In the genomic region with DNA sequence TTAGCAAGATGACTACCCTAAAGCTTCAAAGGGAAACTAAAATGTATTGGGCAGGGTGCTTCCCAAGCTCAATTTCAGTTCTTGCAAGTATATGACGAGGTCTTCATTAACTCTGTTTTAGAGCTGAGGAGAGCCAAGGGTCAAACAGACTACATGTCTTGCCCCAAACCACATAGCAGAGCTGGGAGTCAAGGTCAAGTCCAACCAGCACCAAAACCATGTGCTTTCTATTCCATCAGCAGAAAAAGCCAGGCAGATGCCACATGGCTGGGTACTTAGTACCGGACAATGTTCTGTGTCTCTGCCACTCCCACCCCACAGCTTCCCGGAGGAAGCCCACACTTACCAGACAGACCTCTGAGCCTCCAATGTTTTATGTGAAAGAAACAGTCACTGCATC, we compare ENCODE assay signal across 2 cellular contexts.
TF ChIP-seq lines count a peak whose summit lies in the region.

No MANE protein-coding gene starts in this region.

TF ChIP-seq in SK-N-SH, 30 proteins besides CTCF, POLR2A, EP300 and RAD21 (continued from another document):
- no peak for TF ChIP-seq NRF1 (IDR thresholded peaks at IDR 0.05; ENCODE audit: low read depth, low read length)
- no peak for TF ChIP-seq NFIC (IDR thresholded peaks at IDR 0.05; ENCODE audit: borderline replicate concordance)
- TF ChIP-seq, protein P1, sequence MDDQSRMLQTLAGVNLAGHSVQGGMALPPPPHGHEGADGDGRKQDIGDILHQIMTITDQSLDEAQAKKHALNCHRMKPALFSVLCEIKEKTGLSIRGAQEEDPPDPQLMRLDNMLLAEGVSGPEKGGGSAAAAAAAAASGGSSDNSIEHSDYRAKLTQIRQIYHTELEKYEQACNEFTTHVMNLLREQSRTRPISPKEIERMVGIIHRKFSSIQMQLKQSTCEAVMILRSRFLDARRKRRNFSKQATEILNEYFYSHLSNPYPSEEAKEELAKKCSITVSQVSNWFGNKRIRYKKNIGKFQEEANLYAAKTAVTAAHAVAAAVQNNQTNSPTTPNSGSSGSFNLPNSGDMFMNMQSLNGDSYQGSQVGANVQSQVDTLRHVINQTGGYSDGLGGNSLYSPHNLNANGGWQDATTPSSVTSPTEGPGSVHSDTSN (IDR thresholded peaks at IDR 0.05), result no peak
- TF ChIP-seq POLR2AphosphoS5 (IDR thresholded peaks at IDR 0.05; ENCODE audit: low read depth, low read length), result no peak
- no peak for TF ChIP-seq SIN3A (IDR thresholded peaks at IDR 0.05; ENCODE audit: borderline replicate concordance, low read depth, low read length)
- TF ChIP-seq, protein P2, sequence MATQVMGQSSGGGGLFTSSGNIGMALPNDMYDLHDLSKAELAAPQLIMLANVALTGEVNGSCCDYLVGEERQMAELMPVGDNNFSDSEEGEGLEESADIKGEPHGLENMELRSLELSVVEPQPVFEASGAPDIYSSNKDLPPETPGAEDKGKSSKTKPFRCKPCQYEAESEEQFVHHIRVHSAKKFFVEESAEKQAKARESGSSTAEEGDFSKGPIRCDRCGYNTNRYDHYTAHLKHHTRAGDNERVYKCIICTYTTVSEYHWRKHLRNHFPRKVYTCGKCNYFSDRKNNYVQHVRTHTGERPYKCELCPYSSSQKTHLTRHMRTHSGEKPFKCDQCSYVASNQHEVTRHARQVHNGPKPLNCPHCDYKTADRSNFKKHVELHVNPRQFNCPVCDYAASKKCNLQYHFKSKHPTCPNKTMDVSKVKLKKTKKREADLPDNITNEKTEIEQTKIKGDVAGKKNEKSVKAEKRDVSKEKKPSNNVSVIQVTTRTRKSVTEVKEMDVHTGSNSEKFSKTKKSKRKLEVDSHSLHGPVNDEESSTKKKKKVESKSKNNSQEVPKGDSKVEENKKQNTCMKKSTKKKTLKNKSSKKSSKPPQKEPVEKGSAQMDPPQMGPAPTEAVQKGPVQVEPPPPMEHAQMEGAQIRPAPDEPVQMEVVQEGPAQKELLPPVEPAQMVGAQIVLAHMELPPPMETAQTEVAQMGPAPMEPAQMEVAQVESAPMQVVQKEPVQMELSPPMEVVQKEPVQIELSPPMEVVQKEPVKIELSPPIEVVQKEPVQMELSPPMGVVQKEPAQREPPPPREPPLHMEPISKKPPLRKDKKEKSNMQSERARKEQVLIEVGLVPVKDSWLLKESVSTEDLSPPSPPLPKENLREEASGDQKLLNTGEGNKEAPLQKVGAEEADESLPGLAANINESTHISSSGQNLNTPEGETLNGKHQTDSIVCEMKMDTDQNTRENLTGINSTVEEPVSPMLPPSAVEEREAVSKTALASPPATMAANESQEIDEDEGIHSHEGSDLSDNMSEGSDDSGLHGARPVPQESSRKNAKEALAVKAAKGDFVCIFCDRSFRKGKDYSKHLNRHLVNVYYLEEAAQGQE (IDR thresholded peaks at IDR 0.05; ENCODE audit: low read depth, low read length), result no peak
- no peak for TF ChIP-seq FOXJ3 (CRISPR knock-in tag; IDR thresholded peaks at IDR 0.05)
- TF ChIP-seq JUND (IDR thresholded peaks at IDR 0.05), result no peak
- TF ChIP-seq GABPA (IDR thresholded peaks at IDR 0.05; ENCODE audit: low read depth), result no peak
- TF ChIP-seq, protein P3, sequence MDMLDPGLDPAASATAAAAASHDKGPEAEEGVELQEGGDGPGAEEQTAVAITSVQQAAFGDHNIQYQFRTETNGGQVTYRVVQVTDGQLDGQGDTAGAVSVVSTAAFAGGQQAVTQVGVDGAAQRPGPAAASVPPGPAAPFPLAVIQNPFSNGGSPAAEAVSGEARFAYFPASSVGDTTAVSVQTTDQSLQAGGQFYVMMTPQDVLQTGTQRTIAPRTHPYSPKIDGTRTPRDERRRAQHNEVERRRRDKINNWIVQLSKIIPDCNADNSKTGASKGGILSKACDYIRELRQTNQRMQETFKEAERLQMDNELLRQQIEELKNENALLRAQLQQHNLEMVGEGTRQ (IDR thresholded peaks at IDR 0.05; ENCODE audit: borderline replicate concordance, low read depth, low read length), result no peak
- TF ChIP-seq MXI1 (IDR thresholded peaks at IDR 0.05; ENCODE audit: low read depth, low read length), result no peak
- TF ChIP-seq YY1 (IDR thresholded peaks at IDR 0.05; ENCODE audit: low read depth), result no peak
- TF ChIP-seq, protein P4, sequence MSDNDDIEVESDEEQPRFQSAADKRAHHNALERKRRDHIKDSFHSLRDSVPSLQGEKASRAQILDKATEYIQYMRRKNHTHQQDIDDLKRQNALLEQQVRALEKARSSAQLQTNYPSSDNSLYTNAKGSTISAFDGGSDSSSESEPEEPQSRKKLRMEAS (IDR thresholded peaks at IDR 0.05; ENCODE audit: low read depth), result no peak
- no peak for TF ChIP-seq EZH2phosphoT487 (IDR thresholded peaks at IDR 0.05; ENCODE audit: borderline replicate concordance, low read depth)
- TF ChIP-seq RFX5 (IDR thresholded peaks at IDR 0.05; ENCODE audit: low read length), result no peak
- TF ChIP-seq, protein P5, sequence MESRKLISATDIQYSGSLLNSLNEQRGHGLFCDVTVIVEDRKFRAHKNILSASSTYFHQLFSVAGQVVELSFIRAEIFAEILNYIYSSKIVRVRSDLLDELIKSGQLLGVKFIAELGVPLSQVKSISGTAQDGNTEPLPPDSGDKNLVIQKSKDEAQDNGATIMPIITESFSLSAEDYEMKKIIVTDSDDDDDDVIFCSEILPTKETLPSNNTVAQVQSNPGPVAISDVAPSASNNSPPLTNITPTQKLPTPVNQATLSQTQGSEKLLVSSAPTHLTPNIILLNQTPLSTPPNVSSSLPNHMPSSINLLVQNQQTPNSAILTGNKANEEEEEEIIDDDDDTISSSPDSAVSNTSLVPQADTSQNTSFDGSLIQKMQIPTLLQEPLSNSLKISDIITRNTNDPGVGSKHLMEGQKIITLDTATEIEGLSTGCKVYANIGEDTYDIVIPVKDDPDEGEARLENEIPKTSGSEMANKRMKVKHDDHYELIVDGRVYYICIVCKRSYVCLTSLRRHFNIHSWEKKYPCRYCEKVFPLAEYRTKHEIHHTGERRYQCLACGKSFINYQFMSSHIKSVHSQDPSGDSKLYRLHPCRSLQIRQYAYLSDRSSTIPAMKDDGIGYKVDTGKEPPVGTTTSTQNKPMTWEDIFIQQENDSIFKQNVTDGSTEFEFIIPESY (IDR thresholded peaks at IDR 0.05; ENCODE audit: borderline replicate concordance, low read depth), result no peak

TF ChIP-seq in SK-N-SH treated with all-trans-retinoic acid at 6 μM for 48 hours, 23 proteins besides CTCF, POLR2A, EP300 and RAD21 (continued from another document):
- no peak for TF ChIP-seq ZFP30 (CRISPR knock-in tag; IDR thresholded peaks at IDR 0.05)
- TF ChIP-seq OSR1 (CRISPR knock-in tag; IDR thresholded peaks at IDR 0.05), result no peak
- TF ChIP-seq TOX (CRISPR knock-in tag; IDR thresholded peaks at IDR 0.05; ENCODE audit: borderline replicate concordance), result no peak
- TF ChIP-seq, protein P6, sequence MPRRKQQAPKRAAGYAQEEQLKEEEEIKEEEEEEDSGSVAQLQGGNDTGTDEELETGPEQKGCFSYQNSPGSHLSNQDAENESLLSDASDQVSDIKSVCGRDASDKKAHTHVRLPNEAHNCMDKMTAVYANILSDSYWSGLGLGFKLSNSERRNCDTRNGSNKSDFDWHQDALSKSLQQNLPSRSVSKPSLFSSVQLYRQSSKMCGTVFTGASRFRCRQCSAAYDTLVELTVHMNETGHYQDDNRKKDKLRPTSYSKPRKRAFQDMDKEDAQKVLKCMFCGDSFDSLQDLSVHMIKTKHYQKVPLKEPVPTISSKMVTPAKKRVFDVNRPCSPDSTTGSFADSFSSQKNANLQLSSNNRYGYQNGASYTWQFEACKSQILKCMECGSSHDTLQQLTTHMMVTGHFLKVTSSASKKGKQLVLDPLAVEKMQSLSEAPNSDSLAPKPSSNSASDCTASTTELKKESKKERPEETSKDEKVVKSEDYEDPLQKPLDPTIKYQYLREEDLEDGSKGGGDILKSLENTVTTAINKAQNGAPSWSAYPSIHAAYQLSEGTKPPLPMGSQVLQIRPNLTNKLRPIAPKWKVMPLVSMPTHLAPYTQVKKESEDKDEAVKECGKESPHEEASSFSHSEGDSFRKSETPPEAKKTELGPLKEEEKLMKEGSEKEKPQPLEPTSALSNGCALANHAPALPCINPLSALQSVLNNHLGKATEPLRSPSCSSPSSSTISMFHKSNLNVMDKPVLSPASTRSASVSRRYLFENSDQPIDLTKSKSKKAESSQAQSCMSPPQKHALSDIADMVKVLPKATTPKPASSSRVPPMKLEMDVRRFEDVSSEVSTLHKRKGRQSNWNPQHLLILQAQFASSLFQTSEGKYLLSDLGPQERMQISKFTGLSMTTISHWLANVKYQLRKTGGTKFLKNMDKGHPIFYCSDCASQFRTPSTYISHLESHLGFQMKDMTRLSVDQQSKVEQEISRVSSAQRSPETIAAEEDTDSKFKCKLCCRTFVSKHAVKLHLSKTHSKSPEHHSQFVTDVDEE (CRISPR knock-in tag; IDR thresholded peaks at IDR 0.05), result no peak
- no peak for TF ChIP-seq ZNF70 (CRISPR knock-in tag; IDR thresholded peaks at IDR 0.05)
- TF ChIP-seq ZNF565 (CRISPR knock-in tag; conservative IDR thresholded peaks at IDR 0.05; ENCODE audit: low read depth), result no peak
- TF ChIP-seq, protein P7, sequence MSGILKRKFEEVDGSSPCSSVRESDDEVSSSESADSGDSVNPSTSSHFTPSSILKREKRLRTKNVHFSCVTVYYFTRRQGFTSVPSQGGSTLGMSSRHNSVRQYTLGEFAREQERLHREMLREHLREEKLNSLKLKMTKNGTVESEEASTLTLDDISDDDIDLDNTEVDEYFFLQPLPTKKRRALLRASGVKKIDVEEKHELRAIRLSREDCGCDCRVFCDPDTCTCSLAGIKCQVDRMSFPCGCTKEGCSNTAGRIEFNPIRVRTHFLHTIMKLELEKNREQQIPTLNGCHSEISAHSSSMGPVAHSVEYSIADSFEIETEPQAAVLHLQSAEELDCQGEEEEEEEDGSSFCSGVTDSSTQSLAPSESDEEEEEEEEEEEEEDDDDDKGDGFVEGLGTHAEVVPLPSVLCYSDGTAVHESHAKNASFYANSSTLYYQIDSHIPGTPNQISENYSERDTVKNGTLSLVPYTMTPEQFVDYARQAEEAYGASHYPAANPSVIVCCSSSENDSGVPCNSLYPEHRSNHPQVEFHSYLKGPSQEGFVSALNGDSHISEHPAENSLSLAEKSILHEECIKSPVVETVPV (CRISPR knock-in tag; IDR thresholded peaks at IDR 0.05), result no peak
- no peak for TF ChIP-seq TCF4 (CRISPR knock-in tag; IDR thresholded peaks at IDR 0.05; ENCODE audit: borderline replicate concordance)
- TF ChIP-seq, protein P8, sequence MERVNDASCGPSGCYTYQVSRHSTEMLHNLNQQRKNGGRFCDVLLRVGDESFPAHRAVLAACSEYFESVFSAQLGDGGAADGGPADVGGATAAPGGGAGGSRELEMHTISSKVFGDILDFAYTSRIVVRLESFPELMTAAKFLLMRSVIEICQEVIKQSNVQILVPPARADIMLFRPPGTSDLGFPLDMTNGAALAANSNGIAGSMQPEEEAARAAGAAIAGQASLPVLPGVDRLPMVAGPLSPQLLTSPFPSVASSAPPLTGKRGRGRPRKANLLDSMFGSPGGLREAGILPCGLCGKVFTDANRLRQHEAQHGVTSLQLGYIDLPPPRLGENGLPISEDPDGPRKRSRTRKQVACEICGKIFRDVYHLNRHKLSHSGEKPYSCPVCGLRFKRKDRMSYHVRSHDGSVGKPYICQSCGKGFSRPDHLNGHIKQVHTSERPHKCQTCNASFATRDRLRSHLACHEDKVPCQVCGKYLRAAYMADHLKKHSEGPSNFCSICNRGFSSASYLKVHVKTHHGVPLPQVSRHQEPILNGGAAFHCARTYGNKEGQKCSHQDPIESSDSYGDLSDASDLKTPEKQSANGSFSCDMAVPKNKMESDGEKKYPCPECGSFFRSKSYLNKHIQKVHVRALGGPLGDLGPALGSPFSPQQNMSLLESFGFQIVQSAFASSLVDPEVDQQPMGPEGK (CRISPR knock-in tag; IDR thresholded peaks at IDR 0.05; ENCODE audit: borderline replicate concordance), result no peak
- TF ChIP-seq CSDC2 (CRISPR knock-in tag; IDR thresholded peaks at IDR 0.05), result no peak
- TF ChIP-seq RARB (CRISPR knock-in tag; IDR thresholded peaks at IDR 0.05), result no peak
- TF ChIP-seq ARNTL (CRISPR knock-in tag; IDR thresholded peaks at IDR 0.05; ENCODE audit: borderline replicate concordance, low read depth), result no peak
- no peak for TF ChIP-seq SNAI2 (CRISPR knock-in tag; IDR thresholded peaks at IDR 0.05)
